In genomic region chr6:156848123-156848522, GRCh38 we compare ENCODE assay signal across 12 cellular contexts.
DNase-seq lines count a peak whose midpoint lies in the region; ATAC-seq and TF ChIP-seq lines count a peak whose summit lies in the region.
"Had no signal": no experiment of that assay in that cellular context is flagged by ENCODE, and none has a peak within 500 bp of the region (broad histone marks: within the 10 kb centered on the region; RNA-seq: fewer than 3 reads in every experiment).

No MANE protein-coding gene starts in this region.

- H3K4me1 ChIP-seq in subcutaneous abdominal adipose tissue (ENCODE audit: control insufficient read depth in 5 of 5, insufficient read depth in 5 of 5, low read length in 5 of 5) (peaks cover 3 to 72% (median 55%) of the 10 kb centered on the region in 5 donors), testis (peaks cover 17% of the 10 kb centered on the region)

- no peaks in the 10 kb centered on the region for H3K36me3 Mint-ChIP-seq in WTC11

- H3K36me3 ChIP-seq in subcutaneous abdominal adipose tissue (ENCODE audit: control insufficient read depth in 5 of 5, insufficient read depth in 5 of 5, low read length in 5 of 5), result no peaks in the 10 kb centered on the region
- no peaks in the 10 kb centered on the region for H3K36me3 ChIP-seq in testis (ENCODE audit: low read depth, missing control alignments)

- H3K27ac Mint-ChIP-seq in WTC11, result peak overlapping the region; percentile 38
- H3K27ac Mint-ChIP-seq: endodermal cell had no signal

- peak overlapping the region in 2 of 5 donors; percentile 5 to 10 for H3K9ac ChIP-seq in subcutaneous abdominal adipose tissue (ENCODE audit: low read length in 5 of 5)

- peaks cover 93% of the 10 kb centered on the region for H3K4me1 Mint-ChIP-seq in WTC11

- no peak for TF ChIP-seq POLR2A in testis (IDR thresholded peaks at IDR 0.05)

- CTCF ChIA-PET in WTC11 (lab: Charles Lee), result no interaction called here

- H3K27ac ChIP-seq in subcutaneous abdominal adipose tissue (ENCODE audit: low read depth, low read length), result peak overlapping the region; percentile 63
- H3K27ac ChIP-seq in testis, result no peak overlapping the region

- no peaks in the 10 kb centered on the region for H3K9me3 Mint-ChIP-seq in WTC11
- H3K9me3 Mint-ChIP-seq: activated B cell treated with CpG ODN at 0.5 μM for 24 hours, endodermal cell had no signal

- WGBS in testis, 2 donors, result 42 to 44% methylated on average over 3 of the region's 3 CpGs

- no peak overlapping the region for H3K4me3 Mint-ChIP-seq in WTC11
- H3K4me3 Mint-ChIP-seq: activated B cell treated with CpG ODN at 0.5 μM for 24 hours, endodermal cell had no signal

- peak; percentile 31 for DNase-seq in NCI-H1694 treated with DMSO at 0.1 percent for 48 hours (lab: John Stamatoyannopoulos, UW)
- DNase-seq in NCI-H1694 (lab: John Stamatoyannopoulos, UW), result no peak
- DNase-seq in WTC11 (ENCODE audit: low spot score), result no peak
- DNase-seq in left ventricle myocardium superior, result no peak
- DNase-seq in testis, result no peak
- DNase-seq in NCI-H1048 (lab: John Stamatoyannopoulos, UW), result no peak
- DNase-seq: activated B cell treated with CpG ODN at 0.5 μM for 24 hours, DMS153, endodermal cell had no signal

- H3K27me3 Mint-ChIP-seq in WTC11 (ENCODE audit: low read depth), result no peaks in the 10 kb centered on the region
- H3K27me3 Mint-ChIP-seq: activated B cell treated with CpG ODN at 0.5 μM for 24 hours had no signal

- no peaks in the 10 kb centered on the region for H3K27me3 ChIP-seq in subcutaneous abdominal adipose tissue (ENCODE audit: control insufficient read depth in 5 of 5, insufficient read depth in 4 of 5, low read length in 5 of 5)
- no peaks in the 10 kb centered on the region for H3K27me3 ChIP-seq in testis

- H3K4me3 ChIP-seq in subcutaneous abdominal adipose tissue (ENCODE audit: low read depth in 1 of 5, low read length in 5 of 5) (peak overlapping the region in 1 of 5 donors; percentile 11), testis (no peak overlapping the region)
- H3K4me3 ChIP-seq: lung had no signal

- POLR2A ChIA-PET in WTC11 (lab: Charles Lee), result interaction anchor here (1.9 kb wide), 1 partner anchor 10 kb away, joined by 5 read pairs; no protein-coding TSS in a partner anchor

- intact Hi-C loops in left ventricle myocardium superior (cut with micrococcal nuclease), result loop anchor here (10.0 kb wide), 1 partner anchor 167 kb away; no protein-coding TSS in a partner anchor
- intact Hi-C loops in testis (cut with DNase I; ENCODE audit: low total_unique reads), result no loop called here

- H3K9me3 ChIP-seq in subcutaneous abdominal adipose tissue (ENCODE audit: control insufficient read depth in 5 of 5, low read length in 5 of 5) (no peaks in the 10 kb centered on the region), testis (no peaks in the 10 kb centered on the region)

- ATAC-seq in WTC11 (no peak), left ventricle myocardium superior (peak; percentile 45), HG03378 (IDR thresholded peaks at IDR 0.05; ENCODE audit: unreplicated experiment) (no peak)

- TF ChIP-seq CTCF in WTC11 (IDR thresholded peaks at IDR 0.05), result no peak
- TF ChIP-seq CTCF in testis (IDR thresholded peaks at IDR 0.05), result no peak

TF ChIP-seq in WTC11, 78 proteins besides CTCF, POLR2A, EP300 and RAD21:
- no peak for TF ChIP-seq RELA (CRISPR knock-in tag; IDR thresholded peaks at IDR 0.05; ENCODE audit: borderline replicate concordance)
